3 cellular contexts compared by ENCODE assay signal in the genomic region with DNA sequence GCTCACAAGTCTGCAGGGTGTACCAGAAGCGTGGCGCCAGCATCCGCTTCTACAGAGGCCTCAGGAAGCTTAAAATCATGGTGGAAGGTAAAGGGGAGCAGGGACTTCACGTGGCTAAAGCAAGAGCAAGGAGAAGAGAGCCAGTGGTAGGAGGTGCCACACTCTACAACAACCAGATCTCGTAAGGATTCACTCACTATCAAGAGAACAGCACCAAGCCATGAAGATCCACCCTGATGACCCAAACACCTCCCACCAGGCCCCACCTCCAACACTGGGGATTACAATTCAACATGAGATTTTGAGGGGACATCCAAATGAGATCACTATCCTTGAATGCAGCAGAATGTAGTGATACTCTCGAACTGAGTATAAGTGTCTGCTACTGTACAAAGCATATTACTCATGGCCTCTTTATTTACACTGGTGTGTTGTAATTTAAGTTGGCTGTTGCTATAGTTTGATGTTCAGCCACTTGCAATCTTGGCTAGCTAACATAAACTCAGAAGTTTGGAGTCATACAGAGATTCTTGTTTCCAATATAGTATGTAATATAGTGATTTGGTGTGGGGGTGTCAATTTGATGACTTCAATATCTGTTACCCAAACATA.
TF ChIP-seq lines count a peak whose summit lies in the region.

No MANE protein-coding gene starts in this region.

TF ChIP-seq in IMR-90, 13 proteins besides CTCF, POLR2A, EP300 and RAD21:
- TF ChIP-seq, protein P1, sequence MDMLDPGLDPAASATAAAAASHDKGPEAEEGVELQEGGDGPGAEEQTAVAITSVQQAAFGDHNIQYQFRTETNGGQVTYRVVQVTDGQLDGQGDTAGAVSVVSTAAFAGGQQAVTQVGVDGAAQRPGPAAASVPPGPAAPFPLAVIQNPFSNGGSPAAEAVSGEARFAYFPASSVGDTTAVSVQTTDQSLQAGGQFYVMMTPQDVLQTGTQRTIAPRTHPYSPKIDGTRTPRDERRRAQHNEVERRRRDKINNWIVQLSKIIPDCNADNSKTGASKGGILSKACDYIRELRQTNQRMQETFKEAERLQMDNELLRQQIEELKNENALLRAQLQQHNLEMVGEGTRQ (IDR thresholded peaks at IDR 0.05; ENCODE audit: low read depth, low read length): no peak
- TF ChIP-seq NFE2L2 (IDR thresholded peaks at IDR 0.05; ENCODE audit: low read depth, low read length): no peak
- TF ChIP-seq MAFK (IDR thresholded peaks at IDR 0.05; ENCODE audit: low read depth, low read length): no peak
- TF ChIP-seq CHD1 (IDR thresholded peaks at IDR 0.05; ENCODE audit: low read depth, low read length): no peak
- no peak for TF ChIP-seq MXI1 (IDR thresholded peaks at IDR 0.05; ENCODE audit: borderline replicate concordance, low read depth, low read length)
- TF ChIP-seq FOS (IDR thresholded peaks at IDR 0.05; ENCODE audit: low read depth, low read length): no peak

TF ChIP-seq in HEK293T, 16 proteins besides CTCF, POLR2A, EP300 and RAD21:
- TF ChIP-seq ARNT (IDR thresholded peaks at IDR 0.05): no peak
- TF ChIP-seq HDGF (IDR thresholded peaks at IDR 0.05; ENCODE audit: borderline replicate concordance): no peak
- no peak for TF ChIP-seq TARDBP (IDR thresholded peaks at IDR 0.05)
- TF ChIP-seq, protein P2, sequence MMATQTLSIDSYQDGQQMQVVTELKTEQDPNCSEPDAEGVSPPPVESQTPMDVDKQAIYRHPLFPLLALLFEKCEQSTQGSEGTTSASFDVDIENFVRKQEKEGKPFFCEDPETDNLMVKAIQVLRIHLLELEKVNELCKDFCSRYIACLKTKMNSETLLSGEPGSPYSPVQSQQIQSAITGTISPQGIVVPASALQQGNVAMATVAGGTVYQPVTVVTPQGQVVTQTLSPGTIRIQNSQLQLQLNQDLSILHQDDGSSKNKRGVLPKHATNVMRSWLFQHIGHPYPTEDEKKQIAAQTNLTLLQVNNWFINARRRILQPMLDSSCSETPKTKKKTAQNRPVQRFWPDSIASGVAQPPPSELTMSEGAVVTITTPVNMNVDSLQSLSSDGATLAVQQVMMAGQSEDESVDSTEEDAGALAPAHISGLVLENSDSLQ (IDR thresholded peaks at IDR 0.05): no peak
- TF ChIP-seq BHLHE40 (IDR thresholded peaks at IDR 0.05; ENCODE audit: borderline replicate concordance): no peak
- TF ChIP-seq ZNF384 (IDR thresholded peaks at IDR 0.05): no peak
- TF ChIP-seq L3MBTL2 (conservative IDR thresholded peaks at IDR 0.05): no peak
- TF ChIP-seq FOXK2 (IDR thresholded peaks at IDR 0.05): no peak

TF ChIP-seq in SK-N-SH, 30 proteins besides CTCF, POLR2A, EP300 and RAD21:
- TF ChIP-seq RXRA (IDR thresholded peaks at IDR 0.05; ENCODE audit: borderline replicate concordance, low read depth) (no peak), TAF1 (IDR thresholded peaks at IDR 0.05; ENCODE audit: borderline replicate concordance, low read depth, low read length) (no peak), ELF1 (IDR thresholded peaks at IDR 0.05) (no peak), NFIC (IDR thresholded peaks at IDR 0.05; ENCODE audit: borderline replicate concordance) (no peak), RFX5 (IDR thresholded peaks at IDR 0.05; ENCODE audit: low read length) (no peak), JUND (IDR thresholded peaks at IDR 0.05) (no peak), SIN3A (IDR thresholded peaks at IDR 0.05; ENCODE audit: borderline replicate concordance, low read depth, low read length) (no peak), NRF1 (IDR thresholded peaks at IDR 0.05; ENCODE audit: low read depth, low read length) (no peak), FOXJ3 (CRISPR knock-in tag; IDR thresholded peaks at IDR 0.05) (no peak), SMC3 (IDR thresholded peaks at IDR 0.05; ENCODE audit: low read depth, low read length) (no peak), FOSL2 (IDR thresholded peaks at IDR 0.05; ENCODE audit: borderline replicate concordance, low read depth) (no peak), TCF12 (IDR thresholded peaks at IDR 0.05) (no peak), GATA2 (CRISPR knock-in tag; IDR thresholded peaks at IDR 0.05) (no peak), POLR2AphosphoS5 (IDR thresholded peaks at IDR 0.05; ENCODE audit: low read depth, low read length) (no peak)
- TF ChIP-seq, protein P3, sequence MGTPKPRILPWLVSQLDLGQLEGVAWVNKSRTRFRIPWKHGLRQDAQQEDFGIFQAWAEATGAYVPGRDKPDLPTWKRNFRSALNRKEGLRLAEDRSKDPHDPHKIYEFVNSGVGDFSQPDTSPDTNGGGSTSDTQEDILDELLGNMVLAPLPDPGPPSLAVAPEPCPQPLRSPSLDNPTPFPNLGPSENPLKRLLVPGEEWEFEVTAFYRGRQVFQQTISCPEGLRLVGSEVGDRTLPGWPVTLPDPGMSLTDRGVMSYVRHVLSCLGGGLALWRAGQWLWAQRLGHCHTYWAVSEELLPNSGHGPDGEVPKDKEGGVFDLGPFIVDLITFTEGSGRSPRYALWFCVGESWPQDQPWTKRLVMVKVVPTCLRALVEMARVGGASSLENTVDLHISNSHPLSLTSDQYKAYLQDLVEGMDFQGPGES (IDR thresholded peaks at IDR 0.05; ENCODE audit: low read depth, low read length): no peak
- TF ChIP-seq, protein P1 (IDR thresholded peaks at IDR 0.05; ENCODE audit: borderline replicate concordance, low read depth, low read length): no peak
- TF ChIP-seq, protein P4, sequence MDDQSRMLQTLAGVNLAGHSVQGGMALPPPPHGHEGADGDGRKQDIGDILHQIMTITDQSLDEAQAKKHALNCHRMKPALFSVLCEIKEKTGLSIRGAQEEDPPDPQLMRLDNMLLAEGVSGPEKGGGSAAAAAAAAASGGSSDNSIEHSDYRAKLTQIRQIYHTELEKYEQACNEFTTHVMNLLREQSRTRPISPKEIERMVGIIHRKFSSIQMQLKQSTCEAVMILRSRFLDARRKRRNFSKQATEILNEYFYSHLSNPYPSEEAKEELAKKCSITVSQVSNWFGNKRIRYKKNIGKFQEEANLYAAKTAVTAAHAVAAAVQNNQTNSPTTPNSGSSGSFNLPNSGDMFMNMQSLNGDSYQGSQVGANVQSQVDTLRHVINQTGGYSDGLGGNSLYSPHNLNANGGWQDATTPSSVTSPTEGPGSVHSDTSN (IDR thresholded peaks at IDR 0.05): no peak
